In genomic region chr5:51391175-51391574, GRCh38 we compare ENCODE assay signal across 19 cellular contexts. TPM values are rescaled to one million over a fixed set of nuclear protein-coding genes. Genes with fewer than 3 reads are reported as not detected.
"Had no signal": no experiment of that assay in that cellular context is flagged by ENCODE, and none has a peak within 500 bp of the region (broad histone marks: within the 10 kb centered on the region; RNA-seq: fewer than 3 reads in every experiment).

No MANE protein-coding gene starts in this region.

- H3K27ac ChIP-seq: colonic mucosa, esophagus squamous epithelium, right atrium auricular region, skin epidermis, suprapubic skin, upper lobe of left lung had no signal

- H3K36me3 ChIP-seq: colonic mucosa, esophagus squamous epithelium, right atrium auricular region, suprapubic skin, upper lobe of left lung had no signal

- DNase-seq: activated CD4-positive, alpha-beta T cell treated with anti-CD3 and anti-CD28 coated beads, Interleukin-2, amount 10 ng/mL, durations not matched to agents 7 days and 5 days; activated CD8-positive, alpha-beta memory T cell treated with anti-CD3 and anti-CD28 coated beads, Interleukin-2, amount 50 U/mL, for 48 hours; activated gamma-delta T cell treated with Interleukin-2 at 50 U/mL for 16 hours; activated naive CD8-positive, alpha-beta T cell treated with anti-CD3 and anti-CD28 coated beads for 36 hours; central memory CD4-positive, alpha-beta T cell; colonic mucosa; esophagus squamous epithelium; kidney glomerular epithelial cell; left ventricle myocardium superior; natural killer cell; nucleus accumbens; stimulated activated CD4-positive, alpha-beta T cell treated with anti-CD3 and anti-CD28 coated beads, Interleukin-4, amount 100 ng/mL, for 24 hours; stimulated activated naive CD4-positive, alpha-beta T cell; T-helper 9 cell; upper lobe of left lung had no signal

- H3K4me1 ChIP-seq: colonic mucosa had no signal

- ATAC-seq: left ventricle myocardium superior, natural killer cell had no signal

- H3K4me3 ChIP-seq: colonic mucosa, esophagus squamous epithelium, right atrium auricular region, skin epidermis, suprapubic skin, upper lobe of left lung had no signal

- H3K9me3 ChIP-seq: colonic mucosa, esophagus squamous epithelium, right atrium auricular region, suprapubic skin, upper lobe of left lung had no signal

RNA-seq across cellular contexts. Expression of gene ISL1, which starts 7.9 kb away (rescaled TPM):
- total RNA-seq: activated CD4-positive, alpha-beta T cell treated with anti-CD3 and anti-CD28 coated beads, Interleukin-2, amount 10 ng/mL, durations not matched to agents 7 days and 5 days; activated naive CD8-positive, alpha-beta T cell treated with anti-CD3 and anti-CD28 coated beads for 36 hours; fibroblast of villous mesenchyme; left ventricle myocardium superior; natural killer cell; right atrium auricular region; upper lobe of left lung had no signal
